Comparison of ENCODE assay signal across 28 cellular contexts in genomic region chr11:42077794-42078193, GRCh38.
"Had no signal": no experiment of that assay in that cellular context is flagged by ENCODE, and none has a peak within 500 bp of the region (broad histone marks: within the 10 kb centered on the region; RNA-seq: fewer than 3 reads in every experiment).

No MANE protein-coding gene starts in this region.

- H3K27me3 ChIP-seq: colonic mucosa, dorsolateral prefrontal cortex, esophagus muscularis mucosa, esophagus squamous epithelium, foreskin keratinocyte, gastrocnemius medialis, gastroesophageal sphincter, heart left ventricle, heart right ventricle had no signal

- DNase-seq: colonic mucosa; cortex of kidney; dermis blood vessel endothelial cell; dorsolateral prefrontal cortex; effector CD4-positive, alpha-beta T cell; effector CD8-positive, alpha-beta T cell; effector memory CD4-positive, alpha-beta T cell; effector memory CD8-positive, alpha-beta T cell; endodermal cell; erythroblast; esophagus squamous epithelium; foreskin fibroblast; foreskin keratinocyte; foreskin melanocyte; gastrocnemius medialis; glutamatergic neuron; head of caudate nucleus; heart left ventricle; heart right ventricle had no signal

- H3K36me3 ChIP-seq: colonic mucosa, esophagus muscularis mucosa, esophagus squamous epithelium, gastrocnemius medialis, gastroesophageal sphincter, heart left ventricle, heart right ventricle had no signal

- H3K9me3 ChIP-seq: colonic mucosa, esophagus muscularis mucosa, esophagus squamous epithelium, gastrocnemius medialis, gastroesophageal sphincter, heart left ventricle had no signal

- H3K27ac ChIP-seq: colonic mucosa, coronary artery, dorsolateral prefrontal cortex, epithelial cell of prostate, esophagus muscularis mucosa, esophagus squamous epithelium, foreskin keratinocyte, gastrocnemius medialis, gastroesophageal sphincter, heart left ventricle, heart right ventricle had no signal

- ATAC-seq: effector memory CD8-positive, alpha-beta T cell; esophagus mucosa; foreskin keratinocyte; gastrocnemius medialis; gastroesophageal sphincter; heart left ventricle; heart right ventricle had no signal

- H3K4me1 ChIP-seq: colonic mucosa, esophagus muscularis mucosa, esophagus squamous epithelium, foreskin keratinocyte, gastrocnemius medialis, gastroesophageal sphincter, heart left ventricle, heart right ventricle had no signal

- FAIRE-seq: colon, endometrium, endothelial cell of umbilical vein, frontal cortex had no signal

- H3K4me3 ChIP-seq: colonic mucosa, coronary artery, dorsolateral prefrontal cortex, esophagus muscularis mucosa, esophagus squamous epithelium, gastrocnemius medialis, gastroesophageal sphincter, heart left ventricle, heart right ventricle had no signal
